21 cellular contexts compared by ENCODE assay signal in genomic region chr22:23718371-23719165, GRCh38. TPM values are rescaled to one million over a fixed set of nuclear protein-coding genes. Genes with fewer than 3 reads are reported as not detected.
A peak's percentile ranks its signal among the peaks of the same experiment; 100 is the strongest.
DNase-seq lines count a peak whose midpoint lies in the region; ATAC-seq and TF ChIP-seq lines count a peak whose summit lies in the region.
"Had no signal": no experiment of that assay in that cellular context is flagged by ENCODE, and none has a peak within 500 bp of the region (broad histone marks: within the 10 kb centered on the region; RNA-seq: fewer than 3 reads in every experiment).

No MANE protein-coding gene starts in this region.

- peaks cover 25% of the 10 kb centered on the region for H3K79me2 ChIP-seq in Karpas-422 (ENCODE audit: low read length)

- H3K4me1 Mint-ChIP-seq in central memory CD8-positive, alpha-beta T cell: peaks cover 10% of the 10 kb centered on the region
- peaks cover 19% of the 10 kb centered on the region for H3K4me1 Mint-ChIP-seq in nephron progenitor cell

- H3K36me3 ChIP-seq in Karpas-422 (ENCODE audit: insufficient read depth, low read length): peaks cover 3% of the 10 kb centered on the region; the same call in 1 of the 2 replicates

- H3K27me3 Mint-ChIP-seq in central memory CD8-positive, alpha-beta T cell: peaks cover 8% of the 10 kb centered on the region
- H3K27me3 Mint-ChIP-seq in nephron progenitor cell (ENCODE audit: low read depth, poor library complexity): peaks cover 9% of the 10 kb centered on the region
- H3K27me3 Mint-ChIP-seq: activated B cell treated with CpG ODN at 0.5 μM for 24 hours had no signal

- no peaks in the 10 kb centered on the region for H3K27me3 ChIP-seq in Karpas-422 (ENCODE audit: low read length)
- H3K27me3 ChIP-seq: BE2C, heart right ventricle, spleen had no signal

- no peak overlapping the region for H3K27ac ChIP-seq in Karpas-422 (ENCODE audit: low read length)
- no peak overlapping the region for H3K27ac ChIP-seq in caudate nucleus (ENCODE audit: low read depth, low read length)
- H3K27ac ChIP-seq: lower lobe of right lung had no signal

- DNase-seq in Caki2 (ENCODE audit: low read depth) (peak; percentile 10), Karpas-422 (peak; percentile 31), nephron progenitor cell (no peak), caudate nucleus (lab: John Stamatoyannopoulos, UW) (no peak), globus pallidus (ENCODE audit: low spot score) (no peak), NCI-H146 treated with DMSO at 0.1 percent for 48 hours (lab: John Stamatoyannopoulos, UW; ENCODE audit: unreplicated experiment) (no peak)
- no peak for DNase-seq in central memory CD8-positive, alpha-beta T cell (ENCODE audit: low spot score in 2 of 2)
- DNase-seq: activated B cell treated with CpG ODN at 0.5 μM for 24 hours; BE2C; central memory CD4-positive, alpha-beta T cell; effector CD8-positive, alpha-beta T cell; heart right ventricle; lower lobe of right lung; MM.1S; natural killer cell; NCI-H1694 treated with DMSO at 0.1 percent for 48 hours; spleen; stimulated activated CD8-positive, alpha-beta memory T cell treated with anti-CD3 and anti-CD28 coated beads, Interleukin-4, amount 100 ng/mL, for 48 hours had no signal

- no peak overlapping the region for H3K4me3 ChIP-seq in Karpas-422 (ENCODE audit: low read length)
- H3K4me3 ChIP-seq: lower lobe of right lung, spleen had no signal

- no peaks in the 10 kb centered on the region for H4K20me1 ChIP-seq in Karpas-422 (ENCODE audit: insufficient read depth, low read depth, low read length)

- no peak overlapping the region for H3K27ac Mint-ChIP-seq in central memory CD8-positive, alpha-beta T cell (ENCODE audit: low read depth)
- no peak overlapping the region for H3K27ac Mint-ChIP-seq in nephron progenitor cell
- H3K27ac Mint-ChIP-seq: natural killer cell had no signal

- H3K9ac ChIP-seq in Karpas-422 (ENCODE audit: low read length): no peak overlapping the region

- H2AFZ ChIP-seq in Karpas-422 (ENCODE audit: low read length): no peak overlapping the region

- no peaks in the 10 kb centered on the region for H3K9me3 ChIP-seq in Karpas-422 (ENCODE audit: low read length)
- H3K9me3 ChIP-seq: BE2C, heart right ventricle, lower lobe of right lung, spleen had no signal

- peak overlapping the region; percentile 29 for H3K4me3 Mint-ChIP-seq in central memory CD8-positive, alpha-beta T cell
- H3K4me3 Mint-ChIP-seq in nephron progenitor cell: peak overlapping the region; percentile 32
- H3K4me3 Mint-ChIP-seq: activated B cell treated with CpG ODN at 0.5 μM for 24 hours, natural killer cell had no signal

- H3K9me2 ChIP-seq in Karpas-422 (replicated peaks; ENCODE audit: insufficient read depth, low read length): no peaks in the 10 kb centered on the region

- H3K9me3 Mint-ChIP-seq in central memory CD8-positive, alpha-beta T cell: no peaks in the 10 kb centered on the region
- no peaks in the 10 kb centered on the region for H3K9me3 Mint-ChIP-seq in nephron progenitor cell
- H3K9me3 Mint-ChIP-seq: activated B cell treated with CpG ODN at 0.5 μM for 24 hours, natural killer cell had no signal

- H3K36me3 Mint-ChIP-seq in central memory CD8-positive, alpha-beta T cell (ENCODE audit: insufficient read depth): peaks cover 5% of the 10 kb centered on the region
- peaks cover 7% of the 10 kb centered on the region for H3K36me3 Mint-ChIP-seq in nephron progenitor cell (ENCODE audit: low read depth)
- H3K36me3 Mint-ChIP-seq: natural killer cell had no signal

- TF ChIP-seq CTCF in nephron progenitor cell (IDR thresholded peaks at IDR 0.05): no peak

- H3K4me1 ChIP-seq in Karpas-422 (ENCODE audit: low read length): peaks cover 12% of the 10 kb centered on the region
- H3K4me1 ChIP-seq: BE2C had no signal

- in situ Hi-C loops in Caki2 (cut with HindIII; ENCODE audit: low pct_unique_long_range_greater_than_20kb, low sequenced_read_pairs): no loop called here

- H3K4me2 ChIP-seq in Karpas-422 (ENCODE audit: low read depth, low read length, poor library complexity, severe bottlenecking): no peak overlapping the region

- no peak for ATAC-seq in central memory CD8-positive, alpha-beta T cell (replicated peaks; ENCODE audit: extremely low read depth, poor library complexity, severe bottlenecking)
- ATAC-seq: heart right ventricle, lower lobe of right lung, natural killer cell, Right ventricle myocardium inferior had no signal

RNA-seq across cellular contexts. Expression of gene RGL4, which starts 27.8 kb away (rescaled TPM):
- not detected in 2 replicates for total RNA-seq in Caki2 (2014; rRNA removed; shearing (Covaris generic); ENCODE audit: low replicate concordance)
- 103 and 125 TPM in 2 replicates for total RNA-seq in Karpas-422 (2014; rRNA removed; shearing (Covaris generic); ENCODE audit: low replicate concordance)
- total RNA-seq: pulmonary artery endothelial cell, Right ventricle myocardium inferior had no signal

RNA-seq across cellular contexts. Expression of gene ZNF70, which starts 32.3 kb away (rescaled TPM):
- total RNA-seq in Caki2 (2014; rRNA removed; shearing (Covaris generic); ENCODE audit: low replicate concordance): 7.7 and 9.0 TPM in 2 replicates
- total RNA-seq in Karpas-422 (2014; rRNA removed; shearing (Covaris generic); ENCODE audit: low replicate concordance): 8.5 and 12.0 TPM in 2 replicates

RNA-seq across cellular contexts. Expression of gene VPREB3, which starts 35.7 kb away (rescaled TPM):
- not detected in 2 replicates for total RNA-seq in Caki2 (2014; rRNA removed; shearing (Covaris generic); ENCODE audit: low replicate concordance)
- total RNA-seq in Karpas-422 (2014; rRNA removed; shearing (Covaris generic); ENCODE audit: low replicate concordance): 321 and 642 TPM in 2 replicates
- total RNA-seq: lower lobe of right lung; natural killer cell; pulmonary artery endothelial cell; T-helper 2 cell treated with Interferon-gamma antibody and Interleukin-4, amounts not matched to agents 100 ng/mL and 5 ng/mL, for 36 hours had no signal

RNA-seq across cellular contexts. Expression of gene C22orf15, which starts 44.2 kb away (rescaled TPM):
- not detected in 2 replicates for total RNA-seq in Caki2 (2014; rRNA removed; shearing (Covaris generic); ENCODE audit: low replicate concordance)
- not detected in 2 replicates for total RNA-seq in Karpas-422 (2014; rRNA removed; shearing (Covaris generic); ENCODE audit: low replicate concordance)
- total RNA-seq: heart right ventricle, natural killer cell, Right ventricle myocardium inferior had no signal

RNA-seq across cellular contexts. Expression of gene CHCHD10, which starts 49.2 kb away (rescaled TPM):
- total RNA-seq in Caki2 (2014; rRNA removed; shearing (Covaris generic); ENCODE audit: low replicate concordance): 3.1 and 16.0 TPM in 2 replicates
- total RNA-seq in Karpas-422 (2014; rRNA removed; shearing (Covaris generic); ENCODE audit: low replicate concordance): 115 and 220 TPM in 2 replicates

Comparison
In these comparisons a context has a peak if more than half of its experiments do, and no peak if none do; other contexts are left out.
1. DNase-seq: peak in Caki2 (single experiment) and Karpas-422 (single experiment); none in central memory CD8-positive, alpha-beta T cell (0 of 2), nephron progenitor cell (single experiment), caudate nucleus (0 of 61), globus pallidus (single experiment) and NCI-H146 treated with DMSO at 0.1 percent for 48 hours (single experiment).
2. RNA of gene RGL4, which starts 27.8 kb away (total RNA-seq): 103 to 125 TPM in Karpas-422; not detected in Caki2; every median in the first group is over 100 times any median in the second.
3. RNA of gene VPREB3, which starts 35.7 kb away (total RNA-seq): 321 to 642 TPM in Karpas-422; not detected in Caki2; every median in the first group is over 100 times any median in the second.